Comparison of ENCODE assay signal across 2 cellular contexts in the genomic region with DNA sequence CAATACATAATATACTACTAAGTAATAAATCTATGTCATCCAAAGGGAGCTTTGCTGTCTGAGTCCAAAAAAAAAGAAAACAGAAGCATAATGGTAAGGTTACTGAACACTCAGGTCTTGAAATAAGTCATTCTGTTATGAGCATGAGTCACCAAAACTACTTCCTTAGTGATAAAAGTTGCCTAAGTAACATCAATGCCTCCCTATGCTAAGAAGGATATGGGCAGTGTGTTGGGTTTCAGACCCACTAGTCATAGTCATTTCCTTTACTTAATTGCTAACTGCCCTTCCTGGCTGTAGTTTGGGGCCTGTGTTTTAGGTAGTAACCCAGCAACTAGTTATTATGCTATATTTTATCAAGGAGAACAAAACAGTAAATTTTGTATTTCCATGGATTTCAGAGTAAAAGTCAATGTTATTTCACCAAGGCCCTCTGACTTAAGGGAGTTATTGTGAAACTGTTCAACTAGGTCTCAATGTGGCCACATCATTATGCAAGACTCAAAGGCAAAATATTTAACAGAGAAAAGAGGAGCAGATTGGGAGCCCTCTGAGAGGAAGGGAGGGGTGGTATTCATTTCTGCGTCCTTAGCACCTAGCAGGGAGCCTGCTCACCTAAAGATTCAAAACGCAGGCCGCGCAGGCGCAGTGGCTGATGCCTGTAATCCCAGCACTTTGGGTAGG.
TF ChIP-seq lines count a peak whose summit lies in the region.

No MANE protein-coding gene starts in this region.

TF ChIP-seq in K562, 482 proteins besides CTCF, POLR2A, EP300 and RAD21 (continues in another document):
- TF ChIP-seq MXI1 (IDR thresholded peaks at IDR 0.05; ENCODE audit: low read depth, low read length) = 0 out of 2 replicates have a peak, but pooled peaks have one; percentile 58
- TF ChIP-seq ZNF175 (CRISPR knock-in tag; IDR thresholded peaks at IDR 0.05; ENCODE audit: low read depth) = peak; percentile 76
- no peak for TF ChIP-seq ZNF121 (CRISPR knock-in tag; conservative IDR thresholded peaks at IDR 0.05)
- peak; percentile 81 for TF ChIP-seq ZNF589 (CRISPR knock-in tag; IDR thresholded peaks at IDR 0.05; ENCODE audit: low read depth)
- peak; percentile 69 for TF ChIP-seq GABPA (tag; conservative IDR thresholded peaks at IDR 0.05; ENCODE audit: low read depth)
- TF ChIP-seq KDM1A (IDR thresholded peaks at IDR 0.05) = no peak
- TF ChIP-seq, protein P1, sequence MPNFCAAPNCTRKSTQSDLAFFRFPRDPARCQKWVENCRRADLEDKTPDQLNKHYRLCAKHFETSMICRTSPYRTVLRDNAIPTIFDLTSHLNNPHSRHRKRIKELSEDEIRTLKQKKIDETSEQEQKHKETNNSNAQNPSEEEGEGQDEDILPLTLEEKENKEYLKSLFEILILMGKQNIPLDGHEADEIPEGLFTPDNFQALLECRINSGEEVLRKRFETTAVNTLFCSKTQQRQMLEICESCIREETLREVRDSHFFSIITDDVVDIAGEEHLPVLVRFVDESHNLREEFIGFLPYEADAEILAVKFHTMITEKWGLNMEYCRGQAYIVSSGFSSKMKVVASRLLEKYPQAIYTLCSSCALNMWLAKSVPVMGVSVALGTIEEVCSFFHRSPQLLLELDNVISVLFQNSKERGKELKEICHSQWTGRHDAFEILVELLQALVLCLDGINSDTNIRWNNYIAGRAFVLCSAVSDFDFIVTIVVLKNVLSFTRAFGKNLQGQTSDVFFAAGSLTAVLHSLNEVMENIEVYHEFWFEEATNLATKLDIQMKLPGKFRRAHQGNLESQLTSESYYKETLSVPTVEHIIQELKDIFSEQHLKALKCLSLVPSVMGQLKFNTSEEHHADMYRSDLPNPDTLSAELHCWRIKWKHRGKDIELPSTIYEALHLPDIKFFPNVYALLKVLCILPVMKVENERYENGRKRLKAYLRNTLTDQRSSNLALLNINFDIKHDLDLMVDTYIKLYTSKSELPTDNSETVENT (CRISPR knock-in tag; IDR thresholded peaks at IDR 0.05) = no peak
- TF ChIP-seq ARNT (IDR thresholded peaks at IDR 0.05) = peak in 1 of 2 experiments; percentile 67; a peak in 2 of 4 replicates
- no peak for TF ChIP-seq ZNF717 (CRISPR knock-in tag; IDR thresholded peaks at IDR 0.05)
- no peak for TF ChIP-seq XRCC3 (IDR thresholded peaks at IDR 0.05)
- peak; percentile 65; the same call in 1 of the 2 replicates for TF ChIP-seq ZNF584 (CRISPR knock-in tag; IDR thresholded peaks at IDR 0.05; ENCODE audit: low read depth)
- 0 out of 2 replicates have a peak, but pooled peaks have one; percentile 47 for TF ChIP-seq GTF2F1 (IDR thresholded peaks at IDR 0.05; ENCODE audit: low read depth, low read length)
- TF ChIP-seq TBL1XR1 (IDR thresholded peaks at IDR 0.05; ENCODE audit: low read length in 2 of 2) = peak in 1 of 2 experiments; percentile 76; a peak in 1 of 4 replicates
- TF ChIP-seq, protein P2, sequence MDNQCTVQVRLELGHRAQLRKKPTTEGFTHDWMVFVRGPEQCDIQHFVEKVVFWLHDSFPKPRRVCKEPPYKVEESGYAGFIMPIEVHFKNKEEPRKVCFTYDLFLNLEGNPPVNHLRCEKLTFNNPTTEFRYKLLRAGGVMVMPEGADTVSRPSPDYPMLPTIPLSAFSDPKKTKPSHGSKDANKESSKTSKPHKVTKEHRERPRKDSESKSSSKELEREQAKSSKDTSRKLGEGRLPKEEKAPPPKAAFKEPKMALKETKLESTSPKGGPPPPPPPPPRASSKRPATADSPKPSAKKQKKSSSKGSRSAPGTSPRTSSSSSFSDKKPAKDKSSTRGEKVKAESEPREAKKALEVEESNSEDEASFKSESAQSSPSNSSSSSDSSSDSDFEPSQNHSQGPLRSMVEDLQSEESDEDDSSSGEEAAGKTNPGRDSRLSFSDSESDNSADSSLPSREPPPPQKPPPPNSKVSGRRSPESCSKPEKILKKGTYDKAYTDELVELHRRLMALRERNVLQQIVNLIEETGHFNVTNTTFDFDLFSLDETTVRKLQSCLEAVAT (IDR thresholded peaks at IDR 0.05) = no peak
- TF ChIP-seq NFE2 (IDR thresholded peaks at IDR 0.05; ENCODE audit: low read depth) = peak; percentile 80
- peak; percentile 37; the same call in 1 of the 2 replicates for TF ChIP-seq GATAD2B (IDR thresholded peaks at IDR 0.05; ENCODE audit: borderline replicate concordance)
- no peak for TF ChIP-seq ARHGAP35 (IDR thresholded peaks at IDR 0.05; ENCODE audit: partially characterized antibody)
- TF ChIP-seq U2AF1 (optimal IDR thresholded peaks at IDR 0.05; ENCODE audit: low read depth, low read length) = no peak
- TF ChIP-seq, protein P3, sequence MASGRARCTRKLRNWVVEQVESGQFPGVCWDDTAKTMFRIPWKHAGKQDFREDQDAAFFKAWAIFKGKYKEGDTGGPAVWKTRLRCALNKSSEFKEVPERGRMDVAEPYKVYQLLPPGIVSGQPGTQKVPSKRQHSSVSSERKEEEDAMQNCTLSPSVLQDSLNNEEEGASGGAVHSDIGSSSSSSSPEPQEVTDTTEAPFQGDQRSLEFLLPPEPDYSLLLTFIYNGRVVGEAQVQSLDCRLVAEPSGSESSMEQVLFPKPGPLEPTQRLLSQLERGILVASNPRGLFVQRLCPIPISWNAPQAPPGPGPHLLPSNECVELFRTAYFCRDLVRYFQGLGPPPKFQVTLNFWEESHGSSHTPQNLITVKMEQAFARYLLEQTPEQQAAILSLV (tag; IDR thresholded peaks at IDR 0.05) = peak; percentile 57; the same call in 1 of the 2 replicates
- peak; percentile 52; the same call in 1 of the 2 replicates for TF ChIP-seq ZNF197 (CRISPR knock-in tag; IDR thresholded peaks at IDR 0.05; ENCODE audit: low read depth)
- peak; percentile 45; the same call in 1 of the 2 replicates for TF ChIP-seq CREM (IDR thresholded peaks at IDR 0.05; ENCODE audit: low read depth)
- peak; percentile 94 for TF ChIP-seq SMARCA4 (IDR thresholded peaks at IDR 0.05)
- no peak for TF ChIP-seq CHD1 (IDR thresholded peaks at IDR 0.05; ENCODE audit: low read length)
- no peak for TF ChIP-seq PRMT5 (CRISPR knock-in tag; IDR thresholded peaks at IDR 0.05)
- 0 out of 2 replicates have a peak, but pooled peaks have one; percentile 13 for TF ChIP-seq DDX20 (tag; IDR thresholded peaks at IDR 0.05; ENCODE audit: low read depth)
- TF ChIP-seq, protein P4, sequence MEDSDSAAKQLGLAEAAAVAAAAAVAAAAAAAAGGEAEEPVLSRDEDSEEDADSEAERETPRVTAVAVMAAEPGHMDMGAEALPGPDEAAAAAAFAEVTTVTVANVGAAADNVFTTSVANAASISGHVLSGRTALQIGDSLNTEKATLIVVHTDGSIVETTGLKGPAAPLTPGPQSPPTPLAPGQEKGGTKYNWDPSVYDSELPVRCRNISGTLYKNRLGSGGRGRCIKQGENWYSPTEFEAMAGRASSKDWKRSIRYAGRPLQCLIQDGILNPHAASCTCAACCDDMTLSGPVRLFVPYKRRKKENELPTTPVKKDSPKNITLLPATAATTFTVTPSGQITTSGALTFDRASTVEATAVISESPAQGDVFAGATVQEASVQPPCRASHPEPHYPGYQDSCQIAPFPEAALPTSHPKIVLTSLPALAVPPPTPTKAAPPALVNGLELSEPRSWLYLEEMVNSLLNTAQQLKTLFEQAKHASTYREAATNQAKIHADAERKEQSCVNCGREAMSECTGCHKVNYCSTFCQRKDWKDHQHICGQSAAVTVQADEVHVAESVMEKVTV (CRISPR knock-in tag; IDR thresholded peaks at IDR 0.05) = 0 out of 2 replicates have a peak, but pooled peaks have one; percentile 21
- 0 out of 2 replicates have a peak, but pooled peaks have one; percentile 39 for TF ChIP-seq GTF2A2 (tag; IDR thresholded peaks at IDR 0.05)
- TF ChIP-seq CAMTA2 (CRISPR knock-in tag; conservative IDR thresholded peaks at IDR 0.05) = no peak
- TF ChIP-seq JUN (IDR thresholded peaks at IDR 0.05; ENCODE audit: borderline replicate concordance, low read depth, low read length) = peak; percentile 93
- TF ChIP-seq JUN (CRISPR knock-in tag; IDR thresholded peaks at IDR 0.05; ENCODE audit: borderline replicate concordance) = no peak

TF ChIP-seq in HepG2, 621 proteins besides CTCF, POLR2A, EP300 and RAD21:
- TF ChIP-seq ATF1 (CRISPR knock-in tag; IDR thresholded peaks at IDR 0.05) (no peak), CEBPB (IDR thresholded peaks at IDR 0.05; ENCODE audit: borderline replicate concordance, low read depth, low read length) (peak; percentile 68; the same call in 1 of the 2 replicates)
